In genomic region chr1:89527256-89527655, GRCh38 we compare ENCODE assay signal across 2 cellular contexts.
TF ChIP-seq lines count a peak whose summit lies in the region.

No MANE protein-coding gene starts in this region.

TF ChIP-seq in GM12878, 131 proteins besides CTCF, POLR2A, EP300 and RAD21:
- no peak for TF ChIP-seq TCF7 (IDR thresholded peaks at IDR 0.05; ENCODE audit: borderline replicate concordance)
- TF ChIP-seq RAD51 (IDR thresholded peaks at IDR 0.05) = no peak
- no peak for TF ChIP-seq ZNF217 (IDR thresholded peaks at IDR 0.05)
- TF ChIP-seq CBX5 (IDR thresholded peaks at IDR 0.05; ENCODE audit: low read depth) = no peak
- TF ChIP-seq SMARCA5 (IDR thresholded peaks at IDR 0.05) = no peak
- no peak for TF ChIP-seq ZBED1 (IDR thresholded peaks at IDR 0.05; ENCODE audit: borderline replicate concordance)
- no peak for TF ChIP-seq ASH2L (IDR thresholded peaks at IDR 0.05; ENCODE audit: borderline replicate concordance, low read depth)
- TF ChIP-seq WRNIP1 (IDR thresholded peaks at IDR 0.05; ENCODE audit: borderline replicate concordance, low read depth, low read length) = no peak
- no peak for TF ChIP-seq RFX5 (IDR thresholded peaks at IDR 0.05; ENCODE audit: low read depth, low read length)
- TF ChIP-seq BCLAF1 (IDR thresholded peaks at IDR 0.05) = no peak
- TF ChIP-seq SUPT20H (IDR thresholded peaks at IDR 0.05; ENCODE audit: borderline replicate concordance, control insufficient read depth, low read depth, low read length) = no peak
- TF ChIP-seq MLLT1 (IDR thresholded peaks at IDR 0.05) = no peak
- no peak for TF ChIP-seq REST (IDR thresholded peaks at IDR 0.05; ENCODE audit: low read depth, low read length)
- TF ChIP-seq TARDBP (IDR thresholded peaks at IDR 0.05; ENCODE audit: borderline replicate concordance) = no peak
- TF ChIP-seq YBX1 (IDR thresholded peaks at IDR 0.05) = no peak
- TF ChIP-seq SMAD1 (IDR thresholded peaks at IDR 0.05; ENCODE audit: low read depth, partially characterized antibody) = no peak
- TF ChIP-seq CEBPB (IDR thresholded peaks at IDR 0.05; ENCODE audit: borderline replicate concordance in 1 of 2, low read depth in 2 of 2, low read length in 2 of 2) = no peak

TF ChIP-seq in neural cell, 6 proteins besides CTCF, POLR2A, EP300 and RAD21:
- TF ChIP-seq EZH2 (IDR thresholded peaks at IDR 0.05; ENCODE audit: borderline replicate concordance, insufficient read depth, low read length, poor library complexity, severe bottlenecking) (no peak), TAF1 (IDR thresholded peaks at IDR 0.05; ENCODE audit: low read depth) (no peak), REST (IDR thresholded peaks at IDR 0.05; ENCODE audit: borderline replicate concordance) (no peak), POLR2AphosphoS5 (IDR thresholded peaks at IDR 0.05) (no peak), SMC3 (conservative IDR thresholded peaks at IDR 0.05; ENCODE audit: poor library complexity) (no peak), MXI1 (conservative IDR thresholded peaks at IDR 0.05; ENCODE audit: poor library complexity, severe bottlenecking) (no peak)
